In genomic region chr14:23252006-23252405, GRCh38 we compare ENCODE assay signal across 24 cellular contexts. TPM values are rescaled to one million over a fixed set of nuclear protein-coding genes. Genes with fewer than 3 reads are reported as not detected.
"Had no signal": no experiment of that assay in that cellular context is flagged by ENCODE, and none has a peak within 500 bp of the region (broad histone marks: within the 10 kb centered on the region; RNA-seq: fewer than 3 reads in every experiment).

No MANE protein-coding gene starts in this region.

- H3K36me3 ChIP-seq: brain microvascular endothelial cell, left lung, prostate gland, thyroid gland had no signal

- H3K27ac ChIP-seq: brain microvascular endothelial cell, left lung, prostate gland, thyroid gland had no signal

- DNase-seq: activated CD4-positive, alpha-beta T cell treated with anti-CD3 and anti-CD28 coated beads, Interleukin-2, amount 10 ng/mL, durations not matched to agents 7 days and 5 days; activated CD8-positive, alpha-beta T cell treated with anti-CD3 and anti-CD28 coated beads, Interleukin-2, amount 10 ng/mL, durations not matched to agents 7 days and 5 days; activated naive CD4-positive, alpha-beta T cell treated with anti-CD3 and anti-CD28 coated beads for 36 hours; activated T-cell treated with anti-CD3 and anti-CD28 coated beads, Interleukin-2, amount 50 U/mL, for 24 hours; aorta; brain microvascular endothelial cell; cortex of kidney; foreskin fibroblast; glutamatergic neuron; hypothalamus; islet precursor cell; left lung; mucosa of descending colon; naive B cell; right cardiac atrium; stimulated activated CD4-positive, alpha-beta T cell treated with anti-CD3 and anti-CD28 coated beads, Interleukin-2, amount 100 ng/mL, for 24 hours; stimulated activated naive CD4-positive, alpha-beta T cell treated with Interleukin-2 at 50 U/mL for 16 hours; thyroid gland had no signal

- H3K9me3 ChIP-seq: left lung, mucosa of descending colon, prostate gland had no signal

- H3K4me3 ChIP-seq: left lung, mucosa of descending colon, prostate gland, thyroid gland had no signal

- H3K4me1 ChIP-seq: left lung, prostate gland had no signal

- H3K27me3 ChIP-seq: brain microvascular endothelial cell, left lung, thyroid gland had no signal

RNA-seq across cellular contexts. Expression of gene RNF212B, which starts 14.3 kb away (rescaled TPM):
- total RNA-seq: activated CD4-positive, alpha-beta T cell treated with anti-CD3 and anti-CD28 coated beads, Interleukin-2, amount 10 ng/mL, durations not matched to agents 7 days and 5 days; activated CD8-positive, alpha-beta T cell treated with anti-CD3 and anti-CD28 coated beads, Interleukin-2, amount 10 ng/mL, durations not matched to agents 7 days and 5 days; activated naive CD4-positive, alpha-beta T cell treated with anti-CD3 and anti-CD28 coated beads for 36 hours; aorta; left lung; mucosa of descending colon; neural crest cell; osteocyte; right cardiac atrium; skeletal muscle tissue; subcutaneous adipose tissue; urinary bladder had no signal
- polyA plus RNA-seq: aorta, right cardiac atrium had no signal
